ENCODE assay signal across 9 cellular contexts in genomic region chr5:170603578-170604565, GRCh38.
DNase-seq lines count a peak whose midpoint lies in the region; ATAC-seq, FAIRE-seq and TF ChIP-seq lines count a peak whose summit lies in the region.
"Had no signal": no experiment of that assay in that cellular context is flagged by ENCODE, and none has a peak within 500 bp of the region (broad histone marks: within the 10 kb centered on the region; RNA-seq: fewer than 3 reads in every experiment).

No MANE protein-coding gene starts in this region.

- no peaks in the 10 kb centered on the region for H3K4me1 ChIP-seq in endothelial cell of umbilical vein (ENCODE audit: control insufficient read depth, extremely low read depth, insufficient read depth, low read length)
- H3K4me1 ChIP-seq in upper lobe of left lung: no peaks in the 10 kb centered on the region

- H3K4me2 ChIP-seq in endothelial cell of umbilical vein (ENCODE audit: insufficient read depth, low read length): no peak overlapping the region

- no peaks in the 10 kb centered on the region for H4K20me1 ChIP-seq in endothelial cell of umbilical vein (replicated peaks; ENCODE audit: control insufficient read depth, extremely low read depth, insufficient read depth, low read length)

- H2AFZ ChIP-seq in endothelial cell of umbilical vein (ENCODE audit: low read depth, low read length): no peak overlapping the region

- dilution Hi-C loops in endothelial cell of umbilical vein (cut with MboI; ENCODE audit: extremely low pct_ligation_motif_present, low sequenced_read_pairs): no loop called here

- H3K27ac ChIP-seq in endothelial cell of umbilical vein (ENCODE audit: insufficient read depth, low read depth, low read length): no peak overlapping the region
- H3K27ac ChIP-seq in upper lobe of left lung: no peak overlapping the region

- CTCF ChIA-PET in endothelial cell of umbilical vein (lab: Charles Lee): interaction anchor here (0.7 to 4.7 kb wide), 16 partner anchors 10 to 601 kb away, joined by 3 to 38 read pairs (median 6); no protein-coding TSS in a partner anchor

- no peak overlapping the region for H3K9ac ChIP-seq in endothelial cell of umbilical vein (replicated peaks; ENCODE audit: extremely low read depth, insufficient read depth, low read length)

- TF ChIP-seq CTCF in endothelial cell of umbilical vein (IDR thresholded peaks at IDR 0.05; ENCODE audit: extremely low read depth in 1 of 2, insufficient read depth in 1 of 2, low read depth in 1 of 2, low read length in 2 of 2) (peak; percentile 65 to 77), upper lobe of left lung (IDR thresholded peaks at IDR 0.05) (peak in 5 of 6 experiments; percentile 46 to 66 (median 51))

- H3K27me3 ChIP-seq in endothelial cell of umbilical vein (ENCODE audit: control insufficient read depth in 2 of 2, insufficient read depth in 2 of 2, low read length in 2 of 2): peaks cover 0 to 2% of the 10 kb centered on the region in 2 experiments
- no peaks in the 10 kb centered on the region for H3K27me3 ChIP-seq in upper lobe of left lung

- intact Hi-C loops in endothelial cell of umbilical vein (cut with micrococcal nuclease): loop anchor here (1.0 to 5.0 kb wide), 5 partner anchors 19 to 187 kb away; no protein-coding TSS in a partner anchor

- no peak for TF ChIP-seq POLR2A in endothelial cell of umbilical vein (IDR thresholded peaks at IDR 0.05; ENCODE audit: low read depth, low read length)
- no peak for TF ChIP-seq POLR2A in upper lobe of left lung (IDR thresholded peaks at IDR 0.05)

- no peak for TF ChIP-seq EP300 in upper lobe of left lung (IDR thresholded peaks at IDR 0.05)

- DNase-seq in CMK (ENCODE audit: low read depth) (peak; percentile 20), LoVo (ENCODE audit: low spot score) (peak; percentile 46), UCSD-AML1 (lab: John Stamatoyannopoulos, UW; ENCODE audit: unreplicated experiment) (peak; percentile 45), endothelial cell of umbilical vein (ENCODE audit: low read depth, low spot score) (peak; percentile 34), myocyte (ENCODE audit: low read depth) (peak; percentile 7), upper lobe of left lung (no peak)

- ATAC-seq in GM19324 (IDR thresholded peaks at IDR 0.05; ENCODE audit: low FRiP score, unreplicated experiment) (peak; percentile 40), upper lobe of left lung (ENCODE audit: low FRiP score in 2 of 2) (peak in 1 of 2 donors; percentile 73), HG03354 (IDR thresholded peaks at IDR 0.05; ENCODE audit: poor library complexity, severe bottlenecking, unreplicated experiment) (no peak)
- ATAC-seq: naive thymus-derived CD4-positive, alpha-beta T cell had no signal

- H3K9me3 ChIP-seq in endothelial cell of umbilical vein (replicated peaks; ENCODE audit: control insufficient read depth, insufficient read depth, low read length) (no peaks in the 10 kb centered on the region), upper lobe of left lung (no peaks in the 10 kb centered on the region)

- BruUV-seq in endothelial cell of umbilical vein (replicated peaks; lab: Mats Ljungman, UMichigan): no TSS peak

- H3K36me3 ChIP-seq in endothelial cell of umbilical vein (ENCODE audit: control insufficient read depth in 2 of 2, extremely low read depth in 1 of 2, insufficient read depth in 2 of 2, low read length in 2 of 2) (no peaks in the 10 kb centered on the region), upper lobe of left lung (no peaks in the 10 kb centered on the region)

- POLR2A ChIA-PET in endothelial cell of umbilical vein (lab: Charles Lee): no interaction called here

- 49 to 51% methylated on average over 11 to 12 of the region's 12 CpGs for WGBS in upper lobe of left lung, 2 donors

- H3K4me3 ChIP-seq in endothelial cell of umbilical vein (replicated peaks in 1 of 3; ENCODE audit: insufficient read depth in 1 of 3, low read depth in 1 of 3, low read length in 3 of 3) (no peak overlapping the region), upper lobe of left lung (no peak overlapping the region)

- no peaks in the 10 kb centered on the region for H3K9me1 ChIP-seq in endothelial cell of umbilical vein (replicated peaks; ENCODE audit: control insufficient read depth, extremely low read depth, insufficient read depth, low read length)

- H3K79me2 ChIP-seq in endothelial cell of umbilical vein (ENCODE audit: control insufficient read depth, insufficient read depth, low read length): no peaks in the 10 kb centered on the region

- peak; percentile 82 for FAIRE-seq in endothelial cell of umbilical vein (lab: Jason Lieb, UNC)

TF ChIP-seq in endothelial cell of umbilical vein, 7 proteins besides CTCF, POLR2A, EP300 and RAD21:
- TF ChIP-seq MYC (IDR thresholded peaks at IDR 0.05; ENCODE audit: low read depth, low read length) (no peak), JUN (IDR thresholded peaks at IDR 0.05; ENCODE audit: borderline replicate concordance, insufficient read depth, insufficient read length, low read depth) (no peak), GATA2 (IDR thresholded peaks at IDR 0.05; ENCODE audit: insufficient read depth, insufficient read length, low read depth, low read length) (no peak), EZH2 (IDR thresholded peaks at IDR 0.05; ENCODE audit: borderline replicate concordance, low read depth, low read length, severe bottlenecking) (no peak), MAX (IDR thresholded peaks at IDR 0.05; ENCODE audit: insufficient read depth, insufficient read length) (no peak), POLR2AphosphoS5 (IDR thresholded peaks at IDR 0.05; ENCODE audit: insufficient read depth, low read depth, low read length) (no peak), FOS (IDR thresholded peaks at IDR 0.05; ENCODE audit: borderline replicate concordance, insufficient read depth, low read length) (no peak)

Comparison
In these comparisons a context has a peak if more than half of its experiments do, and no peak if none do; other contexts are left out.
1. DNase-seq: peak in CMK (single experiment), LoVo (single experiment), UCSD-AML1 (single experiment), endothelial cell of umbilical vein (single experiment) and myocyte (single experiment); none in upper lobe of left lung (0 of 2).